ENCODE assay signal across 25 cellular contexts in genomic region chr6:154942770-154943169, GRCh38. TPM values are rescaled to one million over a fixed set of nuclear protein-coding genes. Genes with fewer than 3 reads are reported as not detected.
A peak's percentile ranks its signal among the peaks of the same experiment; 100 is the strongest.
DNase-seq lines count a peak whose midpoint lies in the region; ATAC-seq and TF ChIP-seq lines count a peak whose summit lies in the region.
"Had no signal": no experiment of that assay in that cellular context is flagged by ENCODE, and none has a peak within 500 bp of the region (broad histone marks: within the 10 kb centered on the region; RNA-seq: fewer than 3 reads in every experiment).

No MANE protein-coding gene starts in this region.

- no peaks in the 10 kb centered on the region for H3K4me1 Mint-ChIP-seq in GM23338
- H3K4me1 Mint-ChIP-seq: CD14-positive monocyte; CD4-positive, CD25-positive, alpha-beta regulatory T cell had no signal

- H3K79me2 ChIP-seq in GM23338 (replicated peaks; ENCODE audit: insufficient read depth) = no peaks in the 10 kb centered on the region
- no peaks in the 10 kb centered on the region for H3K79me2 ChIP-seq in osteoblast (ENCODE audit: insufficient read depth, low read length)

- peak; percentile 57 for DNase-seq in ELF-1 (ENCODE audit: low read depth, low spot score)
- DNase-seq in GM23338 (ENCODE audit: low spot score) = no peak
- DNase-seq in islet precursor cell = peak; percentile 79
- DNase-seq in osteoblast (ENCODE audit: insufficient read length, low spot score, missing footprints) = peak; percentile 9
- no peak for DNase-seq in NCI-H69 (lab: John Stamatoyannopoulos, UW)
- no peak for DNase-seq in NCI-H774 (lab: John Stamatoyannopoulos, UW)
- DNase-seq in inferior parietal cortex (ENCODE audit: extremely low spot score) = no peak
- DNase-seq: 8988T; ACHN; BE2C; C1 segment of cervical spinal cord; CD4-positive, alpha-beta memory T cell; CD4-positive, CD25-positive, alpha-beta regulatory T cell; CD8-positive, alpha-beta memory T cell; COR-L47; DMS 273 treated with DMSO at 0.1 percent for 48 hours; DMS153; DMS53; DMS79; DND-41; EL; GF-D8 had no signal

- no peaks in the 10 kb centered on the region for H3K9me3 Mint-ChIP-seq in GM23338
- H3K9me3 Mint-ChIP-seq: CD8-positive, alpha-beta memory T cell had no signal

- H3K4me1 ChIP-seq in GM23338 (ENCODE audit: insufficient read depth) (no peaks in the 10 kb centered on the region; the same call in 1 of the 2 replicates), osteoblast (ENCODE audit: insufficient read depth, low read length) (peaks cover 3% of the 10 kb centered on the region)
- H3K4me1 ChIP-seq: BE2C, BLaER1 had no signal

- H2AFZ ChIP-seq in GM23338 = no peak overlapping the region
- H2AFZ ChIP-seq in osteoblast (ENCODE audit: low read length) = no peak overlapping the region

- H3K9me3 ChIP-seq in osteoblast (ENCODE audit: low read depth, low read length) = no peaks in the 10 kb centered on the region
- H3K9me3 ChIP-seq: BE2C had no signal

- H3K27ac Mint-ChIP-seq in GM23338 = no peak overlapping the region
- H3K27ac Mint-ChIP-seq: CD14-positive monocyte; CD4-positive, CD25-positive, alpha-beta regulatory T cell had no signal

- H3K4me2 ChIP-seq in GM23338 = no peak overlapping the region
- H3K4me2 ChIP-seq in osteoblast (ENCODE audit: insufficient read depth, low read length) = no peak overlapping the region
- H3K4me2 ChIP-seq: BLaER1 had no signal

- H3K27me3 ChIP-seq in GM23338 (ENCODE audit: insufficient read depth) (no peaks in the 10 kb centered on the region), osteoblast (ENCODE audit: insufficient read depth, low read length) (no peaks in the 10 kb centered on the region)
- H3K27me3 ChIP-seq: BE2C, BLaER1 had no signal

- H4K20me1 ChIP-seq in GM23338 (replicated peaks; ENCODE audit: insufficient read depth) = no peaks in the 10 kb centered on the region
- H4K20me1 ChIP-seq in osteoblast (ENCODE audit: insufficient read depth, low read length) = no peaks in the 10 kb centered on the region
- H4K20me1 ChIP-seq: BLaER1 had no signal

- no peaks in the 10 kb centered on the region; the same call in 1 of the 3 replicates for H3K36me3 Mint-ChIP-seq in GM23338 (ENCODE audit: low read depth)

- H3K36me3 ChIP-seq in GM23338 (ENCODE audit: insufficient read depth) (no peaks in the 10 kb centered on the region), osteoblast (ENCODE audit: insufficient read depth, low read length) (peaks cover 4% of the 10 kb centered on the region)
- H3K36me3 ChIP-seq: BE2C had no signal

- H3F3A ChIP-seq in GM23338 (replicated peaks; ENCODE audit: low read depth) = no peaks in the 10 kb centered on the region

- TF ChIP-seq CTCF in GM23338 (conservative IDR thresholded peaks at IDR 0.05; ENCODE audit: low read depth in 2 of 2) = no peak
- TF ChIP-seq CTCF in osteoblast (IDR thresholded peaks at IDR 0.05; ENCODE audit: extremely low read depth, low read depth, low read length) = no peak

- H3K4me3 ChIP-seq in GM23338 = no peak overlapping the region
- H3K4me3 ChIP-seq in osteoblast (ENCODE audit: insufficient read depth, low read length) = no peak overlapping the region
- H3K4me3 ChIP-seq: BLaER1 had no signal

- 0 out of 2 replicates have a peak overlapping the region, but pooled peaks have one; percentile 14 for H3K27ac ChIP-seq in GM23338 (ENCODE audit: low read depth)
- H3K27ac ChIP-seq in osteoblast (ENCODE audit: low read depth, low read length) = no peak overlapping the region
- H3K27ac ChIP-seq: BLaER1 had no signal

- no peaks in the 10 kb centered on the region for H3K27me3 Mint-ChIP-seq in GM23338 (ENCODE audit: insufficient read depth, low read depth, poor library complexity)
- H3K27me3 Mint-ChIP-seq: CD4-positive, alpha-beta memory T cell; CD4-positive, CD25-positive, alpha-beta regulatory T cell; CD8-positive, alpha-beta memory T cell had no signal

- no peak overlapping the region for H3K4me3 Mint-ChIP-seq in GM23338
- H3K4me3 Mint-ChIP-seq: CD14-positive monocyte; CD4-positive, alpha-beta memory T cell; CD4-positive, CD25-positive, alpha-beta regulatory T cell; CD8-positive, alpha-beta memory T cell had no signal

- H3K9me2 ChIP-seq in GM23338 (ENCODE audit: insufficient read depth) = no peaks in the 10 kb centered on the region

- no peak for ATAC-seq in GM23338
- no peak for ATAC-seq in GM18519 (IDR thresholded peaks at IDR 0.05; ENCODE audit: low FRiP score, unreplicated experiment)

TF ChIP-seq in GM23338, 12 proteins besides CTCF, POLR2A, EP300 and RAD21:
- TF ChIP-seq, protein P1, sequence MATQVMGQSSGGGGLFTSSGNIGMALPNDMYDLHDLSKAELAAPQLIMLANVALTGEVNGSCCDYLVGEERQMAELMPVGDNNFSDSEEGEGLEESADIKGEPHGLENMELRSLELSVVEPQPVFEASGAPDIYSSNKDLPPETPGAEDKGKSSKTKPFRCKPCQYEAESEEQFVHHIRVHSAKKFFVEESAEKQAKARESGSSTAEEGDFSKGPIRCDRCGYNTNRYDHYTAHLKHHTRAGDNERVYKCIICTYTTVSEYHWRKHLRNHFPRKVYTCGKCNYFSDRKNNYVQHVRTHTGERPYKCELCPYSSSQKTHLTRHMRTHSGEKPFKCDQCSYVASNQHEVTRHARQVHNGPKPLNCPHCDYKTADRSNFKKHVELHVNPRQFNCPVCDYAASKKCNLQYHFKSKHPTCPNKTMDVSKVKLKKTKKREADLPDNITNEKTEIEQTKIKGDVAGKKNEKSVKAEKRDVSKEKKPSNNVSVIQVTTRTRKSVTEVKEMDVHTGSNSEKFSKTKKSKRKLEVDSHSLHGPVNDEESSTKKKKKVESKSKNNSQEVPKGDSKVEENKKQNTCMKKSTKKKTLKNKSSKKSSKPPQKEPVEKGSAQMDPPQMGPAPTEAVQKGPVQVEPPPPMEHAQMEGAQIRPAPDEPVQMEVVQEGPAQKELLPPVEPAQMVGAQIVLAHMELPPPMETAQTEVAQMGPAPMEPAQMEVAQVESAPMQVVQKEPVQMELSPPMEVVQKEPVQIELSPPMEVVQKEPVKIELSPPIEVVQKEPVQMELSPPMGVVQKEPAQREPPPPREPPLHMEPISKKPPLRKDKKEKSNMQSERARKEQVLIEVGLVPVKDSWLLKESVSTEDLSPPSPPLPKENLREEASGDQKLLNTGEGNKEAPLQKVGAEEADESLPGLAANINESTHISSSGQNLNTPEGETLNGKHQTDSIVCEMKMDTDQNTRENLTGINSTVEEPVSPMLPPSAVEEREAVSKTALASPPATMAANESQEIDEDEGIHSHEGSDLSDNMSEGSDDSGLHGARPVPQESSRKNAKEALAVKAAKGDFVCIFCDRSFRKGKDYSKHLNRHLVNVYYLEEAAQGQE (IDR thresholded peaks at IDR 0.05; ENCODE audit: unreplicated experiment) = no peak
- TF ChIP-seq STAT1 (IDR thresholded peaks at IDR 0.05; ENCODE audit: unreplicated experiment) (no peak), ZNF114 (CRISPR knock-in tag; IDR thresholded peaks at IDR 0.05) (no peak), JUNB (IDR thresholded peaks at IDR 0.05; ENCODE audit: unreplicated experiment) (no peak), ZNF331 (CRISPR knock-in tag; IDR thresholded peaks at IDR 0.05; ENCODE audit: low read depth) (no peak), CREB1 (CRISPR knock-in tag; IDR thresholded peaks at IDR 0.05; ENCODE audit: low read depth) (no peak), POLR2AphosphoS5 (IDR thresholded peaks at IDR 0.05; ENCODE audit: low read depth) (no peak)

RNA-seq across cellular contexts. Expression of gene TIAM2, which starts 52.3 kb away (rescaled TPM):
- total RNA-seq in GM23338 (2014; rRNA removed; shearing (Covaris generic)) = 24.4 and 27.8 TPM in 2 replicates
- 13.0 and 14.2 TPM in 2 replicates for polyA plus RNA-seq in GM23338 (2016; fragmentation: Nextera tagmentation; extraction: Ambion mirVana)
- 25.3 and 31.8 TPM in 2 replicates for total RNA-seq in osteoblast

Comparison
In these comparisons a context has a peak if more than half of its experiments do, and no peak if none do; other contexts are left out.
1. DNase-seq: peak in ELF-1 (single experiment), islet precursor cell (single experiment) and osteoblast (single experiment); none in GM23338 (single experiment), NCI-H69 (single experiment), NCI-H774 (single experiment) and inferior parietal cortex (single experiment).